ENCODE assay signal across 8 cellular contexts in the genomic region with DNA sequence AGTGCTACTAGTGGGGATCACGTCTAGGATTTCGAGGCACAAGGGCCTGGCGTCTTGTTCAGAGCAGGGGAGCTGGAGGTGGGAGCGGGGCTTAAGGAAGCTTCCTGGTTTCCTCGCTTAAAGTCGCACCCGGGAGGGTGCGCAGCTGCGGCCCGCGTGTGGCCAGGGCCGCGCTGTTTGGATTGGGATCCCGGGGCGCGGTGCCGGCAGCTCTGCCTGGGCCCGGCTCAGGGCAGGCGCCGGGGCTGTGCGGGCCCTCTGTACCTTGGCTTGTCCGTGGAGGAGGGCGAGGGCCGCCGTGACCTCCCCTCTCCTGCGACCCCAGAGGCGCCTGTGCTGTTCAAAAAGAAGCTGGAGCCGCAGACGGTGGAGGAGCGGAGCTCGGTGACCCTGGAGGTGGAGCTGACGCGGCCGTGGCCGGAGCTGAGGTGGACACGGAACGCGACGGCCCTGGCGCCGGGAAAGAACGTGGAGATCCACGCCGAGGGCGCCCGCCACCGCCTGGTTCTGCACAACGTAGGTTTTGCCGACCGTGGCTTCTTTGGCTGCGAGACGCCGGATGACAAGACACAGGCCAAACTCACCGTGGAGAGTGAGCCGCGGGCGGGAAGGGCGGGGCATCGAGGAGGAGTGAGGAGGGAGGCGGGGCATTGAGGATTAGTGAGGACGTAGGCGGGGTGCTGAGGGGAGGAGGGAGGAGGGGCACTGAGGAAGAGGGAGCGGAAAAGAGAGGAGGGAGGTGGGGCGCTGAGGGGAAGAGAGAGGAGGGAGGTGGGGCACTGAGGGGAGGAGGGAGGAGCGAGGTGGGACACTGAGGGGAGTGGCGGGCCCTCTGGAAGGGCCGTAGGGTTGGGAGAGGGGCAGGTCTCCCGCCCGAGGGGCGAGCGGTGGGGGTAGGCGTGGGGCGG.
DNase-seq lines count a peak whose midpoint lies in the region; ATAC-seq and TF ChIP-seq lines count a peak whose summit lies in the region.

No MANE protein-coding gene starts in this region.

- peak; percentile 84 for ATAC-seq in HG02885 (IDR thresholded peaks at IDR 0.05; ENCODE audit: poor library complexity, unreplicated experiment)

- DNase-seq in Daoy (ENCODE audit: low read depth) (peak; percentile 89), NCI-H69 (lab: John Stamatoyannopoulos, UW) (peak; percentile 95), activated T-cell treated with anti-CD3 and anti-CD28 coated beads for 48 hours (ENCODE audit: low read depth) (peak; percentile 81), epithelial cell of proximal tubule (ENCODE audit: low read depth) (no peak), middle frontal gyrus (ENCODE audit: extremely low spot score, low spot score) (peak; percentile 12), NCI-H1930 (lab: John Stamatoyannopoulos, UW) (no peak)
- DNase-seq in stimulated activated CD8-positive, alpha-beta memory T cell treated with anti-CD3 and anti-CD28 coated beads, Interleukin-12 subunit alpha, Interleukin-12 subunit beta, amount 100 ng/mL, for 4 hours (ENCODE audit: low read depth) = peak; percentile 81

- TF ChIP-seq CTCF in epithelial cell of proximal tubule (conservative IDR thresholded peaks at IDR 0.05; ENCODE audit: low read depth, low read length) = no peak

- peak overlapping the region; percentile 44 for H3K4me3 ChIP-seq in epithelial cell of proximal tubule (ENCODE audit: low read depth, low read length)

Comparison
In these comparisons a context has a peak if more than half of its experiments do, and no peak if none do; other contexts are left out.
1. DNase-seq: peak in Daoy (single experiment), NCI-H69 (single experiment), activated T-cell treated with anti-CD3 and anti-CD28 coated beads for 48 hours (single experiment), middle frontal gyrus (single experiment) and stimulated activated CD8-positive, alpha-beta memory T cell treated with anti-CD3 and anti-CD28 coated beads, Interleukin-12 subunit alpha, Interleukin-12 subunit beta, amount 100 ng/mL, for 4 hours (single experiment); none in epithelial cell of proximal tubule (single experiment) and NCI-H1930 (0 of 2).